2 cellular contexts compared by ENCODE assay signal in genomic region chr5:161548472-161549094, GRCh38.
TF ChIP-seq lines count a peak whose summit lies in the region.

No MANE protein-coding gene starts in this region.

TF ChIP-seq in SK-N-SH, 30 proteins besides CTCF, POLR2A, EP300 and RAD21 (continued from another document):
- TF ChIP-seq ZBTB33 (IDR thresholded peaks at IDR 0.05; ENCODE audit: borderline replicate concordance, low read depth) (no peak), FOSL2 (IDR thresholded peaks at IDR 0.05; ENCODE audit: borderline replicate concordance, low read depth) (no peak), USF2 (IDR thresholded peaks at IDR 0.05; ENCODE audit: borderline replicate concordance, low read depth, low read length) (no peak), PBX3 (IDR thresholded peaks at IDR 0.05) (no peak), RCOR1 (IDR thresholded peaks at IDR 0.05; ENCODE audit: low read length) (no peak), RXRA (IDR thresholded peaks at IDR 0.05; ENCODE audit: borderline replicate concordance, low read depth) (no peak), MEF2A (IDR thresholded peaks at IDR 0.05; ENCODE audit: borderline replicate concordance, low read depth) (no peak), RFX5 (IDR thresholded peaks at IDR 0.05; ENCODE audit: low read length) (no peak), CHD2 (IDR thresholded peaks at IDR 0.05; ENCODE audit: low read length, partially characterized antibody) (no peak), TCF12 (IDR thresholded peaks at IDR 0.05) (no peak), USF1 (IDR thresholded peaks at IDR 0.05; ENCODE audit: borderline replicate concordance, low read depth) (no peak), IRF3 (IDR thresholded peaks at IDR 0.05; ENCODE audit: low read depth, low read length) (no peak), GABPA (IDR thresholded peaks at IDR 0.05; ENCODE audit: low read depth) (no peak), MAX (IDR thresholded peaks at IDR 0.05; ENCODE audit: low read depth) (no peak), EZH2phosphoT487 (IDR thresholded peaks at IDR 0.05; ENCODE audit: borderline replicate concordance, low read depth) (no peak), REST (IDR thresholded peaks at IDR 0.05; ENCODE audit: low read depth, low read length) (no peak)
TF ChIP-seq in SK-N-SH: peak in this region for 0.

TF ChIP-seq in SK-N-SH treated with all-trans-retinoic acid at 6 μM for 48 hours, 23 proteins besides CTCF, POLR2A, EP300 and RAD21 (continued from another document):
- no peak for TF ChIP-seq TSHZ2 (CRISPR knock-in tag; IDR thresholded peaks at IDR 0.05)
